In the genomic region with DNA sequence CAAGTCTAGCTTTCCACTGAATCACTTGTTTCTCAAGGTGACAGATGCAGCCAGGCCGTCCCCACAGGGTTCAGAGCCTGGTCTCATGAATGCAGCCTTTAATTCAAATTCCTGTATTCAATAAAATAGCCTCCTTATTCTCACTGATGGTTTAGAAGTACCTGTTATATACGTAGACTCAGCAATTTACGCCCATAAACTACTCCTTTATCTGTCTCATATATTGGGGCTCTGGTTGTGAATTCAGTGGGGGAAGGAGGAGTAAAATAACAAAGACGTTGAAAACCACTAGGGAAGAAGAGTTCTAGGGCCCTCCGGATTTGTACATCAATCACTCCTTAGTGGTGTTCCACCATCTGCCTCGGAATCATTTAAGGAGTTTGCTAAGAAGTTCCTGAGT, we compare ENCODE assay signal across 10 cellular contexts. TPM values are rescaled to one million over a fixed set of nuclear protein-coding genes. Genes with fewer than 3 reads are reported as not detected.
DNase-seq lines count a peak whose midpoint lies in the region; ATAC-seq and TF ChIP-seq lines count a peak whose summit lies in the region.
"Had no signal": no experiment of that assay in that cellular context is flagged by ENCODE, and none has a peak within 500 bp of the region (broad histone marks: within the 10 kb centered on the region; RNA-seq: fewer than 3 reads in every experiment).

No MANE protein-coding gene starts in this region.

- DNase-seq in Caco-2 = no peak
- DNase-seq in NCI-H82 (lab: John Stamatoyannopoulos, UW) = peak; percentile 94
- no peak for DNase-seq in fibroblast of pulmonary artery (ENCODE audit: low read depth)
- no peak for DNase-seq in progenitor cell of endocrine pancreas (ENCODE audit: low spot score, unreplicated experiment)
- DNase-seq in NCI-H1417 treated with DMSO at 0.1 percent for 48 hours (lab: John Stamatoyannopoulos, UW) = no peak
- no peak for DNase-seq in RKO (ENCODE audit: low spot score)
- DNase-seq in NOMO-1 (lab: John Stamatoyannopoulos, UW; ENCODE audit: unreplicated experiment in 2 of 2) = no peak

- TF ChIP-seq CTCF in Caco-2 (IDR thresholded peaks at IDR 0.05; ENCODE audit: insufficient read depth in 1 of 2, low read depth in 1 of 2, low read length in 1 of 2, severe bottlenecking in 1 of 2, unreplicated experiment in 1 of 2) (no peak), fibroblast of pulmonary artery (IDR thresholded peaks at IDR 0.05; ENCODE audit: low read length, missing control alignments) (no peak), progenitor cell of endocrine pancreas (IDR thresholded peaks at IDR 0.05; ENCODE audit: unreplicated experiment) (no peak)

- BruUV-seq in Caco-2 (replicated peaks; lab: Mats Ljungman, UMichigan) = TSS peak; percentile 49

- H3K4me1 Mint-ChIP-seq in Caco-2 (ENCODE audit: low read depth, unreplicated experiment) (peaks cover 9% of the 10 kb centered on the region), progenitor cell of endocrine pancreas (ENCODE audit: low read depth) (peaks cover 7% of the 10 kb centered on the region)

- H3K27ac Mint-ChIP-seq in Caco-2 (ENCODE audit: unreplicated experiment) (no peak overlapping the region), progenitor cell of endocrine pancreas (no peak overlapping the region)

- no peak overlapping the region; the same call in 1 of the 2 replicates for H3K4me3 ChIP-seq in Caco-2 (ENCODE audit: low read depth, low read length)
- peak overlapping the region; percentile 61 for H3K4me3 ChIP-seq in fibroblast of pulmonary artery (replicated peaks; ENCODE audit: low read depth, low read length)

- no peak for ATAC-seq in GM19035 (IDR thresholded peaks at IDR 0.05; ENCODE audit: unreplicated experiment)

- H3K4me3 Mint-ChIP-seq in Caco-2 (ENCODE audit: unreplicated experiment) = peak overlapping the region; percentile 62
- H3K4me3 Mint-ChIP-seq in progenitor cell of endocrine pancreas (ENCODE audit: low read depth) = peak overlapping the region; percentile 75

- H3K4me1 ChIP-seq in Caco-2 = peaks cover 20% of the 10 kb centered on the region

- H3K9me3 ChIP-seq in Caco-2 = no peaks in the 10 kb centered on the region

- H3K36me3 ChIP-seq in Caco-2 (ENCODE audit: control insufficient read depth, insufficient read depth, low read length) = no peaks in the 10 kb centered on the region

- POLR2A ChIA-PET in Caco-2 (lab: Charles Lee) = interaction anchor here (0.7 kb wide), 1 partner anchor 24 kb away, joined by 3 read pairs; no protein-coding TSS in a partner anchor

- no peaks in the 10 kb centered on the region for H3K27me3 ChIP-seq in Caco-2 (replicated peaks; ENCODE audit: control insufficient read depth, insufficient read depth, low read length)

- H3K36me3 Mint-ChIP-seq in Caco-2 (ENCODE audit: insufficient read depth, unreplicated experiment) (peaks cover 5% of the 10 kb centered on the region), progenitor cell of endocrine pancreas (ENCODE audit: insufficient read depth) (peaks cover 15% of the 10 kb centered on the region)

- intact Hi-C loops in Caco-2 (cut with micrococcal nuclease; ENCODE audit: unreplicated experiment) = no loop called here

- H3K9me3 Mint-ChIP-seq in Caco-2 (ENCODE audit: unreplicated experiment) (no peaks in the 10 kb centered on the region), progenitor cell of endocrine pancreas (ENCODE audit: low read depth) (no peaks in the 10 kb centered on the region)

- CTCF ChIA-PET in Caco-2 (lab: Charles Lee) = no interaction called here

- H3K27me3 Mint-ChIP-seq in Caco-2 (ENCODE audit: insufficient read depth, unreplicated experiment) (no peaks in the 10 kb centered on the region), progenitor cell of endocrine pancreas (peaks cover 5% of the 10 kb centered on the region)

RNA-seq across cellular contexts. Expression of a gene that starts 1.7 kb away (rescaled TPM):
- total RNA-seq in Caco-2 (2022) = 56.2 and 57.6 TPM in 2 replicates
- total RNA-seq in progenitor cell of endocrine pancreas = 197 and 198 TPM in 2 replicates

RNA-seq across cellular contexts. Expression of a gene that starts 2.5 kb away (rescaled TPM):
- total RNA-seq in Caco-2 (2022) (1.5 TPM in 2 replicates), progenitor cell of endocrine pancreas (1.5 and 1.7 TPM in 2 replicates)
- total RNA-seq: LHCN-M2, pulmonary artery endothelial cell had no signal

RNA-seq across cellular contexts. Expression of a gene that starts 25.8 kb away (rescaled TPM):
- 8.5 and 9.1 TPM in 2 replicates for total RNA-seq in Caco-2 (2022)
- total RNA-seq in progenitor cell of endocrine pancreas = 8.2 and 9.7 TPM in 2 replicates
- total RNA-seq: pulmonary artery endothelial cell had no signal

RNA-seq across cellular contexts. Expression of a gene that starts 26.0 kb away (rescaled TPM):
- total RNA-seq in Caco-2 (2022) = 26.4 and 27.3 TPM in 2 replicates
- 49.1 and 51.1 TPM in 2 replicates for total RNA-seq in progenitor cell of endocrine pancreas

RNA-seq across cellular contexts. Expression of a gene that starts 28.0 kb away (rescaled TPM):
- total RNA-seq in Caco-2 (2022) = 21.7 and 24.3 TPM in 2 replicates
- 39.7 and 41.4 TPM in 2 replicates for total RNA-seq in progenitor cell of endocrine pancreas
